In the genomic region with DNA sequence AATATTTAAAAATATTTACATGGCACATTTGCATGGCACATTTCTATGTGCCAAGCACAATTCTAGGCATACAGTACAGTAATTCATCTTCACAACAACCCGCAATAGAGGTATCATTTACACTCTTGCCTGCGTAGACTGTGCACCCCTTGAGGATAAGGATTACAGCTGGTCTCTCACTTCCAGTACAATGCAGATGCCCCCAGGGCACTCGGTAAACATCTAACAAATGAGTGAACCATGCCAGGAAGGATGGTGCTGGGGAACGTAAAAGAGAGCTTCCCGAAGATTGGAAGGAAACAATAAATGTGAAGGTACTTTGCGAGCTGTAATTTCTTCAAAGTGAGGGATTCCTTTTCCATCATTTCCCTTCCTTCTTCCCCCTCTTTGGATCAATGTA, we compare ENCODE assay signal across 8 cellular contexts. TPM values are rescaled to one million over a fixed set of nuclear protein-coding genes. Genes with fewer than 3 reads are reported as not detected.
DNase-seq lines count a peak whose midpoint lies in the region; ATAC-seq, FAIRE-seq and TF ChIP-seq lines count a peak whose summit lies in the region.

No MANE protein-coding gene starts in this region.

- TF ChIP-seq CTCF in VCaP (conservative IDR thresholded peaks at IDR 0.05): no peak
- TF ChIP-seq CTCF in gastroesophageal sphincter (IDR thresholded peaks at IDR 0.05): no peak

- H3K27me3 ChIP-seq in gastroesophageal sphincter (no peaks in the 10 kb centered on the region), stomach smooth muscle (ENCODE audit: control insufficient read depth in 1 of 2, insufficient read depth in 2 of 2, low read length in 2 of 2) (no peaks in the 10 kb centered on the region), H7 (ENCODE audit: control insufficient read depth, insufficient read depth, low read length) (peaks cover 3% of the 10 kb centered on the region; the same call in 1 of the 2 replicates)

- peaks cover 15% of the 10 kb centered on the region for H3K27me3 Mint-ChIP-seq in T-helper 2 cell treated with Interferon-gamma antibody and Interleukin-4, amounts not matched to agents 5 μg/mL and 100 μg/mL, for 36 hours (ENCODE audit: low read depth)

- H3K4me1 Mint-ChIP-seq in T-helper 2 cell treated with Interferon-gamma antibody and Interleukin-4, amounts not matched to agents 5 μg/mL and 100 μg/mL, for 36 hours (ENCODE audit: low read depth): peaks cover 26% of the 10 kb centered on the region

- no peak for FAIRE-seq in H54 (lab: Jason Lieb, UNC)

- TF ChIP-seq EP300 in gastroesophageal sphincter (IDR thresholded peaks at IDR 0.05): no peak

- peak overlapping the region; percentile 91 for H3K27ac Mint-ChIP-seq in T-helper 2 cell treated with Interferon-gamma antibody and Interleukin-4, amounts not matched to agents 5 μg/mL and 100 μg/mL, for 36 hours

- TF ChIP-seq POLR2A in gastroesophageal sphincter (IDR thresholded peaks at IDR 0.05): no peak
- no peak for TF ChIP-seq POLR2A in H54 (IDR thresholded peaks at IDR 0.05; ENCODE audit: low read depth, low read length)

- H3K27ac ChIP-seq in VCaP: peak overlapping the region; percentile 94
- H3K27ac ChIP-seq in gastroesophageal sphincter: peak overlapping the region in 3 of 4 donors; percentile 93 to 96 (median 96)
- H3K27ac ChIP-seq in stomach smooth muscle (ENCODE audit: low read length): no peak overlapping the region

- no peaks in the 10 kb centered on the region for H3K9me3 Mint-ChIP-seq in T-helper 2 cell treated with Interferon-gamma antibody and Interleukin-4, amounts not matched to agents 5 μg/mL and 100 μg/mL, for 36 hours

- no peak for DNase-seq in T-helper 2 cell treated with Interferon-gamma antibody and Interleukin-4, amounts not matched to agents 5 μg/mL and 100 μg/mL, for 36 hours (ENCODE audit: low spot score)
- DNase-seq in T-helper 2 cell: no peak
- no peak for DNase-seq in H54 (ENCODE audit: insufficient read length, low spot score)
- no peak for DNase-seq in H7

- peaks cover 37% of the 10 kb centered on the region for H3K36me3 Mint-ChIP-seq in T-helper 2 cell treated with Interferon-gamma antibody and Interleukin-4, amounts not matched to agents 5 μg/mL and 100 μg/mL, for 36 hours (ENCODE audit: low read depth)

- H3K4me3 Mint-ChIP-seq in T-helper 2 cell treated with Interferon-gamma antibody and Interleukin-4, amounts not matched to agents 5 μg/mL and 100 μg/mL, for 36 hours: peak overlapping the region; percentile 93

- peaks cover 0 to 37% of the 10 kb centered on the region in 2 donors for H3K36me3 ChIP-seq in gastroesophageal sphincter
- H3K36me3 ChIP-seq in stomach smooth muscle (ENCODE audit: control insufficient read depth in 2 of 2, insufficient read depth in 2 of 2, low read length in 2 of 2): peaks cover 26 to 33% of the 10 kb centered on the region in 2 donors
- peaks cover 25% of the 10 kb centered on the region for H3K36me3 ChIP-seq in H7 (replicated peaks; ENCODE audit: control insufficient read depth, insufficient read depth, low read length)

- H3K9ac ChIP-seq in stomach smooth muscle (ENCODE audit: low read length in 2 of 2): peak overlapping the region; percentile 84 to 90

- ATAC-seq in gastroesophageal sphincter (no peak), GM19351 (IDR thresholded peaks at IDR 0.05; ENCODE audit: unreplicated experiment) (no peak)

- H3K4me1 ChIP-seq in gastroesophageal sphincter (peaks cover 3 to 39% (median 10%) of the 10 kb centered on the region in 3 donors), stomach smooth muscle (ENCODE audit: control insufficient read depth, insufficient read depth, low read length) (peaks cover 28% of the 10 kb centered on the region)

- H3K9me3 ChIP-seq in gastroesophageal sphincter (no peaks in the 10 kb centered on the region), stomach smooth muscle (ENCODE audit: control insufficient read depth in 2 of 2, low read length in 2 of 2) (no peaks in the 10 kb centered on the region)

- H3K4me3 ChIP-seq in gastroesophageal sphincter: peak overlapping the region; percentile 85 to 93
- peak overlapping the region; percentile 88 to 93 for H3K4me3 ChIP-seq in stomach smooth muscle (ENCODE audit: low read length in 2 of 2)
- no peak overlapping the region; the same call in 1 of the 2 replicates for H3K4me3 ChIP-seq in H7 (ENCODE audit: insufficient read depth, low read depth, low read length)

- WGBS in gastroesophageal sphincter (ENCODE audit: low coverage in 1 of 2), 2 donors: 37 to 46% methylated on average over 4 to 6 of the region's 6 CpGs

RNA-seq across cellular contexts. Expression of gene PRPF19, which starts 1.3 kb away (rescaled TPM):
- total RNA-seq in gastroesophageal sphincter: 10 to 100 TPM; 50.2 to 73.6 (median 60.5) TPM
- total RNA-seq in H7 (2014; rRNA removed; shearing (Covaris generic)): 93.8 and 123 TPM in 2 replicates

RNA-seq across cellular contexts. Expression of gene TMEM109, which starts 8.9 kb away (rescaled TPM):
- total RNA-seq in gastroesophageal sphincter: 100 to 1,000 TPM; 107 to 132 (median 120) TPM
- 30.6 and 35.1 TPM in 2 replicates for total RNA-seq in H7 (2014; rRNA removed; shearing (Covaris generic))

RNA-seq across cellular contexts. Expression of gene TMEM132A, which starts 19.2 kb away (rescaled TPM):
- total RNA-seq in gastroesophageal sphincter: 1 to 10 TPM; 3.2 to 8.9 (median 6.5) TPM
- 66.0 and 73.9 TPM in 2 replicates for total RNA-seq in H7 (2014; rRNA removed; shearing (Covaris generic))

RNA-seq across cellular contexts. Expression of gene ZP1, which starts 37.7 kb away (rescaled TPM):
- total RNA-seq in gastroesophageal sphincter: not detected
- not detected in 2 replicates for total RNA-seq in H7 (2014; rRNA removed; shearing (Covaris generic))

RNA-seq across cellular contexts. Expression of gene SLC15A3, which starts 46.9 kb away (rescaled TPM):
- total RNA-seq in gastroesophageal sphincter: 10 to 100 TPM; 16.7 to 48.4 (median 19.5) TPM
- total RNA-seq in H7 (2014; rRNA removed; shearing (Covaris generic)): 2.7 and 6.1 TPM in 2 replicates
